ENCODE assay signal across 1 cellular context in genomic region chr11:112343368-112344039, GRCh38.
TF ChIP-seq lines count a peak whose summit lies in the region.

No MANE protein-coding gene starts in this region.

TF ChIP-seq in H1, 55 proteins besides CTCF, POLR2A, EP300 and RAD21 (continued from another document):
- TF ChIP-seq SIX5 (IDR thresholded peaks at IDR 0.05; ENCODE audit: low read depth, low read length) (no peak), ATF2 (IDR thresholded peaks at IDR 0.05; ENCODE audit: low read length) (no peak)
TF ChIP-seq in H1: peak in this region for 0.
